26 cellular contexts compared by ENCODE assay signal in genomic region chr11:68912254-68912653, GRCh38.
"Had no signal": no experiment of that assay in that cellular context is flagged by ENCODE, and none has a peak within 500 bp of the region (broad histone marks: within the 10 kb centered on the region; RNA-seq: fewer than 3 reads in every experiment).

No MANE protein-coding gene starts in this region.

- H3K4me3 ChIP-seq: left ventricle myocardium inferior, lung, neural progenitor cell, spleen, suprapubic skin, tibial artery, upper lobe of right lung had no signal

- H3K4me3 Mint-ChIP-seq: activated CD4-positive, alpha-beta memory T cell treated with anti-CD3 and anti-CD28 coated beads for 36 hours; activated T-cell treated with anti-CD3 and anti-CD28 coated beads, Interleukin-2, amount 50 U/mL, for 4 hours; activated T-helper 17 cell treated with anti-CD3 and anti-CD28 coated beads, Interleukin-2, amount 50 U/mL, for 72 hours; natural killer cell; neural progenitor cell; T-helper 2 cell treated with Interferon-gamma antibody and Interleukin-4, amounts not matched to agents 5 μg/mL and 100 μg/mL, for 36 hours had no signal

- H3K9me3 ChIP-seq: left ventricle myocardium inferior, spleen, suprapubic skin, tibial artery, upper lobe of right lung had no signal

- H3K4me1 Mint-ChIP-seq: activated T-helper 17 cell treated with anti-CD3 and anti-CD28 coated beads, Interleukin-2, amount 50 U/mL, for 72 hours; natural killer cell; neural progenitor cell had no signal

- H2AFZ ChIP-seq: neural progenitor cell had no signal

- H3K9me3 Mint-ChIP-seq: activated CD4-positive, alpha-beta memory T cell treated with anti-CD3 and anti-CD28 coated beads for 36 hours; activated T-cell treated with anti-CD3 and anti-CD28 coated beads, Interleukin-2, amount 50 U/mL, for 4 hours; activated T-helper 17 cell treated with anti-CD3 and anti-CD28 coated beads, Interleukin-2, amount 50 U/mL, for 72 hours; natural killer cell; neural progenitor cell; T-helper 2 cell treated with Interferon-gamma antibody and Interleukin-4, amounts not matched to agents 5 μg/mL and 100 μg/mL, for 36 hours had no signal

- H3K9ac ChIP-seq: neural progenitor cell had no signal

- H3K4me1 ChIP-seq: foreskin keratinocyte, neural progenitor cell, spleen, suprapubic skin, upper lobe of right lung had no signal

- H3K27me3 Mint-ChIP-seq: activated CD4-positive, alpha-beta memory T cell treated with anti-CD3 and anti-CD28 coated beads for 36 hours; activated T-helper 17 cell treated with anti-CD3 and anti-CD28 coated beads, Interleukin-2, amount 50 U/mL, for 72 hours had no signal

- ATAC-seq: activated CD4-positive, CD25-positive, alpha-beta regulatory T cell treated with anti-CD3 and anti-CD28 coated beads, Interleukin-2, amount 50 U/mL, for 24 hours; activated T-cell treated with anti-CD3 and anti-CD28 coated beads, Interleukin-2, amount 50 U/mL, for 4 hours; activated T-helper 17 cell treated with anti-CD3 and anti-CD28 coated beads, Interleukin-2, amount 50 U/mL, for 72 hours; foreskin keratinocyte; natural killer cell; right cardiac atrium; upper lobe of right lung had no signal

- DNase-seq: activated CD4-positive, alpha-beta memory T cell treated with anti-CD3 and anti-CD28 coated beads for 36 hours; activated CD4-positive, alpha-beta T cell treated with anti-CD3 and anti-CD28 coated beads for 48 hours; activated gamma-delta T cell treated with Interleukin-2 at 50 U/mL for 16 hours; activated naive CD4-positive, alpha-beta T cell treated with anti-CD3 and anti-CD28 coated beads, Interleukin-2, amount 50 U/mL, for 16 hours; activated T-cell treated with anti-CD3 and anti-CD28 coated beads, Interleukin-2, amount 50 U/mL, for 4 hours; amniotic stem cell; caudate nucleus; foreskin keratinocyte; islet precursor cell; left ventricle myocardium inferior; mesendoderm; natural killer cell; occipital lobe; right cardiac atrium; spleen; stimulated activated naive CD4-positive, alpha-beta T cell; T-helper 1 cell; tibial artery; upper lobe of right lung; WERI-Rb-1 had no signal

- H3K27ac ChIP-seq: foreskin keratinocyte, left ventricle myocardium inferior, neural progenitor cell, spleen, suprapubic skin, tibial artery, upper lobe of right lung, WERI-Rb-1 had no signal

- H3K27ac Mint-ChIP-seq: activated CD4-positive, alpha-beta memory T cell treated with anti-CD3 and anti-CD28 coated beads for 36 hours; activated T-helper 17 cell treated with anti-CD3 and anti-CD28 coated beads, Interleukin-2, amount 50 U/mL, for 72 hours; natural killer cell; neural progenitor cell; T-helper 2 cell treated with Interferon-gamma antibody and Interleukin-4, amounts not matched to agents 5 μg/mL and 100 μg/mL, for 36 hours had no signal

- H3K4me2 ChIP-seq: neural progenitor cell had no signal

- H3K27me3 ChIP-seq: foreskin keratinocyte, neural progenitor cell, spleen, suprapubic skin, tibial artery, upper lobe of right lung had no signal

- H3K36me3 ChIP-seq: neural progenitor cell had no signal
